38 cellular contexts compared by ENCODE assay signal in the genomic region with DNA sequence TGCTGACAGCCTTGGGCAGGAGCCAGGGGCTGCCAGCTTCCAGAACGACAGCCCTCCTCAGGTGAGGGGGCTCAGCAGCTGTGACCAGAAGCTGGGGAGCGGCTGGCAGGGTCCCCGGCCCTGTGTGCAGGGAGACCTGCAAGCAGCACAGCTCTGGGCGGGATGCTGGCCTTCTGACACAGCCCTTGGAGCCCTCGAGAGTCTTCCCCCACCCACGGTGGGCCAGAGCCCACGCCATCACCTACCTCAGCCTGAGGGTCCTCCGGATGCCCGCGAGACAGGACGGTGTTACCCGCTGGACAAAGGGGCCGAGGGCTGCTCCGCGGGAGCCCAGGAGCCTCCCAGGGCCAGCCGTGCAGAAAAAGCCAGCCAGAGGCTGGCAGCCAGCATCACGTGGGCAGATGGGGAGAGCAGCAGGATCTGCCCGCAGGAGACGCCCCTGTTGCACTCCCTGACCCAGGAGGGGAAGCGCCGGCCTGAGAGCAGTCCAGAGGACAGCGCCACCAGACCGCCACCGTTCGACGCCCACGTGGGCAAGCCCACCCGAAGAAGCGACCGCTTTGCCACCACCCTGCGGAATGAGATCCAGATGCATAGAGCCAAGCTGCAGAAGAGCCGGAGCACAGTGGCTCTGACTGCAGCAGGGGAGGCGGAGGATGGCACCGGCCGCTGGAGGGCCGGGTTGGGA.
"Had no signal": no experiment of that assay in that cellular context is flagged by ENCODE, and none has a peak within 500 bp of the region (broad histone marks: within the 10 kb centered on the region; RNA-seq: fewer than 3 reads in every experiment).

No MANE protein-coding gene starts in this region.

- H3K4me3 ChIP-seq: adrenal gland, ascending aorta, body of pancreas, breast epithelium, cardiac muscle cell had no signal

- DNase-seq: activated effector memory CD4-positive, alpha-beta T cell treated with anti-CD3 and anti-CD28 coated beads, Interleukin-2, amount 50 U/mL, for 16 hours; activated effector memory CD4-positive, alpha-beta T cell treated with Interleukin-2 at 50 U/mL for 16 hours; activated gamma-delta T cell; activated gamma-delta T cell treated with Interleukin-2 at 50 U/mL for 16 hours; activated naive CD4-positive, alpha-beta T cell; activated naive CD4-positive, alpha-beta T cell treated with anti-CD3 and anti-CD28 coated beads for 36 hours; activated naive CD4-positive, alpha-beta T cell treated with anti-CD3 and anti-CD28 coated beads, Interleukin-2, amount 10 ng/mL, durations not matched to agents 7 days and 5 days; activated naive CD4-positive, alpha-beta T cell treated with anti-CD3 and anti-CD28 coated beads, Interleukin-2, amount 50 U/mL, for 16 hours; activated naive CD4-positive, alpha-beta T cell treated with Interleukin-2 at 50 U/mL for 16 hours; activated naive CD8-positive, alpha-beta T cell treated with anti-CD3 and anti-CD28 coated beads for 36 hours; activated naive CD8-positive, alpha-beta T cell treated with anti-CD3 and anti-CD28 coated beads, Interleukin-2, amount 10 ng/mL, durations not matched to agents 7 days and 5 days; activated naive CD8-positive, alpha-beta T cell treated with anti-CD3 and anti-CD28 coated beads, Interleukin-2, amount 50 U/mL, for 24 hours; activated T-cell treated with anti-CD3 and anti-CD28 coated beads, Interleukin-2, amount 50 U/mL, for 1 hour; activated T-cell treated with anti-CD3 and anti-CD28 coated beads, Interleukin-2, amount 50 U/mL, for 24 hours; activated T-cell treated with anti-CD3 and anti-CD28 coated beads, Interleukin-2, amount 50 U/mL, for 4 hours; activated T-cell treated with anti-CD3 and anti-CD28 coated beads, Interleukin-2, amount 50 U/mL, for 48 hours; activated T-cell treated with anti-CD3 and anti-CD28 coated beads, Interleukin-2, amount 50 U/mL, for 72 hours; adrenal gland; amniotic stem cell; amygdala; anterior cingulate cortex; aorta; body of pancreas; brain microvascular endothelial cell; caudate nucleus; central memory CD4-positive, alpha-beta T cell; cerebellar nuclear complex had no signal

- H3K9me3 Mint-ChIP-seq: activated naive CD4-positive, alpha-beta T cell treated with anti-CD3 and anti-CD28 coated beads for 36 hours; activated naive CD4-positive, alpha-beta T cell treated with anti-CD3 and anti-CD28 coated beads, Interleukin-2, amount 10 ng/mL, durations not matched to agents 7 days and 5 days; activated naive CD4-positive, alpha-beta T cell treated with anti-CD3 and anti-CD28 coated beads, Interleukin-2, amount 50 U/mL, for 24 hours; activated naive CD4-positive, alpha-beta T cell treated with anti-CD3 and anti-CD28 coated beads, Interleukin-2, amount 50 U/mL, for 72 hours; activated naive CD8-positive, alpha-beta T cell treated with anti-CD3 and anti-CD28 coated beads for 36 hours; activated naive CD8-positive, alpha-beta T cell treated with anti-CD3 and anti-CD28 coated beads, Interleukin-2, amount 10 ng/mL, durations not matched to agents 7 days and 5 days; activated naive CD8-positive, alpha-beta T cell treated with anti-CD3 and anti-CD28 coated beads, Interleukin-2, amount 50 U/mL, for 24 hours; activated T-cell treated with anti-CD3 and anti-CD28 coated beads, Interleukin-2, amount 50 U/mL, for 24 hours; activated T-cell treated with anti-CD3 and anti-CD28 coated beads, Interleukin-2, amount 50 U/mL, for 4 hours; activated T-cell treated with anti-CD3 and anti-CD28 coated beads, Interleukin-2, amount 50 U/mL, for 72 hours; activated T-helper 1 cell treated with anti-CD3 and anti-CD28 coated beads, Interleukin-12 subunit alpha, Interleukin-12 subunit beta, Interleukin-2, Interleukin-4 antibody, amounts not matched to agents 30 ng/mL and 10 ng/mL and 1 ng/mL, durations not matched to agents 14 hours and 24 hours and 36 hours; activated T-helper 17 cell treated with anti-CD3 and anti-CD28 coated beads, Interleukin-2, amount 50 U/mL, for 72 hours; activated T-helper 2 cell treated with anti-CD3 and anti-CD28 coated beads, Interferon-gamma antibody, Interleukin-2, Interleukin-4, amounts not matched to agents 10 μg/mL and 5 μg/mL and 100 μg/mL, durations not matched to agents 14 hours and 24 hours and 36 hours; central memory CD8-positive, alpha-beta T cell had no signal

- H3K4me1 Mint-ChIP-seq: activated naive CD4-positive, alpha-beta T cell treated with anti-CD3 and anti-CD28 coated beads, Interleukin-2, amount 10 ng/mL, durations not matched to agents 7 days and 5 days; activated naive CD8-positive, alpha-beta T cell treated with anti-CD3 and anti-CD28 coated beads for 36 hours; activated naive CD8-positive, alpha-beta T cell treated with anti-CD3 and anti-CD28 coated beads, Interleukin-2, amount 10 ng/mL, durations not matched to agents 7 days and 5 days; central memory CD8-positive, alpha-beta T cell had no signal

- H3K36me3 ChIP-seq: adrenal gland, ascending aorta, brain microvascular endothelial cell, breast epithelium had no signal

- H3K27me3 Mint-ChIP-seq: activated naive CD4-positive, alpha-beta T cell treated with anti-CD3 and anti-CD28 coated beads, Interleukin-2, amount 50 U/mL, for 24 hours; activated naive CD8-positive, alpha-beta T cell treated with anti-CD3 and anti-CD28 coated beads for 36 hours had no signal

- H3K4me1 ChIP-seq: adrenal gland, ascending aorta, body of pancreas, breast epithelium had no signal

- H3K27ac ChIP-seq: adrenal gland, ascending aorta, body of pancreas, brain microvascular endothelial cell, breast epithelium, cardiac muscle cell had no signal

- H3K36me3 Mint-ChIP-seq: activated naive CD4-positive, alpha-beta T cell treated with anti-CD3 and anti-CD28 coated beads, Interleukin-2, amount 10 ng/mL, durations not matched to agents 7 days and 5 days; activated naive CD4-positive, alpha-beta T cell treated with anti-CD3 and anti-CD28 coated beads, Interleukin-2, amount 50 U/mL, for 24 hours; activated naive CD4-positive, alpha-beta T cell treated with anti-CD3 and anti-CD28 coated beads, Interleukin-2, amount 50 U/mL, for 72 hours; activated naive CD8-positive, alpha-beta T cell; activated naive CD8-positive, alpha-beta T cell treated with anti-CD3 and anti-CD28 coated beads for 36 hours; activated naive CD8-positive, alpha-beta T cell treated with anti-CD3 and anti-CD28 coated beads, Interleukin-2, amount 10 ng/mL, durations not matched to agents 7 days and 5 days had no signal

- H3K27me3 ChIP-seq: adrenal gland, ascending aorta, body of pancreas, brain microvascular endothelial cell, cardiac muscle cell had no signal

- H3K9me3 ChIP-seq: adrenal gland, ascending aorta, body of pancreas, breast epithelium had no signal

- H3K27ac Mint-ChIP-seq: activated naive CD4-positive, alpha-beta T cell treated with anti-CD3 and anti-CD28 coated beads for 36 hours; activated naive CD4-positive, alpha-beta T cell treated with anti-CD3 and anti-CD28 coated beads, Interleukin-2, amount 10 ng/mL, durations not matched to agents 7 days and 5 days; activated naive CD4-positive, alpha-beta T cell treated with anti-CD3 and anti-CD28 coated beads, Interleukin-2, amount 50 U/mL, for 24 hours; activated naive CD4-positive, alpha-beta T cell treated with anti-CD3 and anti-CD28 coated beads, Interleukin-2, amount 50 U/mL, for 72 hours; activated naive CD8-positive, alpha-beta T cell; activated naive CD8-positive, alpha-beta T cell treated with anti-CD3 and anti-CD28 coated beads for 36 hours; activated naive CD8-positive, alpha-beta T cell treated with anti-CD3 and anti-CD28 coated beads, Interleukin-2, amount 10 ng/mL, durations not matched to agents 7 days and 5 days; activated naive CD8-positive, alpha-beta T cell treated with anti-CD3 and anti-CD28 coated beads, Interleukin-2, amount 50 U/mL, for 24 hours; activated T-cell treated with anti-CD3 and anti-CD28 coated beads, Interleukin-2, amount 50 U/mL, for 24 hours; activated T-cell treated with anti-CD3 and anti-CD28 coated beads, Interleukin-2, amount 50 U/mL, for 72 hours; activated T-helper 1 cell treated with anti-CD3 and anti-CD28 coated beads, Interleukin-12 subunit alpha, Interleukin-12 subunit beta, Interleukin-2, Interleukin-4 antibody, amounts not matched to agents 30 ng/mL and 10 ng/mL and 1 ng/mL, durations not matched to agents 14 hours and 24 hours and 36 hours; activated T-helper 17 cell treated with anti-CD3 and anti-CD28 coated beads, Interleukin-2, amount 50 U/mL, for 72 hours; activated T-helper 2 cell treated with anti-CD3 and anti-CD28 coated beads, Interferon-gamma antibody, Interleukin-2, Interleukin-4, amounts not matched to agents 10 μg/mL and 5 μg/mL and 100 μg/mL, durations not matched to agents 14 hours and 24 hours and 36 hours; brain had no signal

- H3K4me3 Mint-ChIP-seq: activated naive CD4-positive, alpha-beta T cell treated with anti-CD3 and anti-CD28 coated beads for 36 hours; activated naive CD4-positive, alpha-beta T cell treated with anti-CD3 and anti-CD28 coated beads, Interleukin-2, amount 10 ng/mL, durations not matched to agents 7 days and 5 days; activated naive CD4-positive, alpha-beta T cell treated with anti-CD3 and anti-CD28 coated beads, Interleukin-2, amount 50 U/mL, for 24 hours; activated naive CD8-positive, alpha-beta T cell; activated naive CD8-positive, alpha-beta T cell treated with anti-CD3 and anti-CD28 coated beads for 36 hours; activated naive CD8-positive, alpha-beta T cell treated with anti-CD3 and anti-CD28 coated beads, Interleukin-2, amount 10 ng/mL, durations not matched to agents 7 days and 5 days; activated naive CD8-positive, alpha-beta T cell treated with anti-CD3 and anti-CD28 coated beads, Interleukin-2, amount 50 U/mL, for 24 hours; activated T-cell treated with anti-CD3 and anti-CD28 coated beads, Interleukin-2, amount 50 U/mL, for 24 hours; activated T-cell treated with anti-CD3 and anti-CD28 coated beads, Interleukin-2, amount 50 U/mL, for 4 hours; activated T-cell treated with anti-CD3 and anti-CD28 coated beads, Interleukin-2, amount 50 U/mL, for 72 hours; activated T-helper 1 cell treated with anti-CD3 and anti-CD28 coated beads, Interleukin-12 subunit alpha, Interleukin-12 subunit beta, Interleukin-2, Interleukin-4 antibody, amounts not matched to agents 30 ng/mL and 10 ng/mL and 1 ng/mL, durations not matched to agents 14 hours and 24 hours and 36 hours; activated T-helper 17 cell treated with anti-CD3 and anti-CD28 coated beads, Interleukin-2, amount 50 U/mL, for 72 hours; brain; central memory CD8-positive, alpha-beta T cell had no signal
